ENCODE assay signal across 16 cellular contexts in the genomic region with DNA sequence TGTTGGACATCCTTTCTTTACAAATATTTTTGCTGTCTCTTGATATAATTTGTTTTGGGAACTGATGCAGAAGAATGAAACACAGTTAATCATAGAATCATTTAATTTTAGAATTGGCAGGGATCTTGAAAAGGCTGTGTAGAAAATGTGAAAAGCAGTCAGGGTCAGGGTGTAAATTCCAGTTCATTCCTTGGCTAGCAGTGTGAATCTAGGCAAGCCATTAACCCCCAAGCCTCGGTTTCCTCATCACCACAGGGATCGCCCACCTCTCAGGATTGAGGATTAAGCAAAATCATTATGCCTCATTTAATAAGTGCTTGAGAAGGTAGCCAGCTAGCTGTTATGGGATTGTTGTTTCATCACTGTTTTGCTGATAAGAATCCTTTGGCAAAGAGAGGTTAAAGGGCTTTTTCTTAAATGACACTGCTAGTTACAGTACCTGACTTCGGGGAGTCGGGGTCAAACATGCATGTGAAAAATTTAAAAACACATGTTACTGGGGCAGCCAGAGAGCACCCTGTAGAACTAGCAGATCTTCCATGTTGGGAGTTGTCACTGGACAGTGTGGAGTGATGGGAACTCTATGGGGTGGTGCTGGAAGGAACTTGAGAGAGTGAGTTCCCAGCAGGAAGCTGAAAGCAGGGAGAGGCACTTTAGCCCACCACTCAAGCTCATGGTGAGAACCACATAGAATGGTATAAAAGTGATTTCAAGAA. TPM values are rescaled to one million over a fixed set of nuclear protein-coding genes. Genes with fewer than 3 reads are reported as not detected.
DNase-seq lines count a peak whose midpoint lies in the region; ATAC-seq and TF ChIP-seq lines count a peak whose summit lies in the region.
"Had no signal": no experiment of that assay in that cellular context is flagged by ENCODE, and none has a peak within 500 bp of the region (broad histone marks: within the 10 kb centered on the region; RNA-seq: fewer than 3 reads in every experiment).

No MANE protein-coding gene starts in this region.

- no peaks in the 10 kb centered on the region for H3K27me3 Mint-ChIP-seq in stimulated activated naive CD8-positive, alpha-beta T cell treated with anti-CD3 and anti-CD28 coated beads, Interleukin-15, Interleukin-2, amounts not matched to agents 100 ng/mL and 50 ng/mL, for 24 hours
- no peaks in the 10 kb centered on the region for H3K27me3 Mint-ChIP-seq in stimulated activated naive CD8-positive, alpha-beta T cell treated with anti-CD3 and anti-CD28 coated beads, Interleukin-15, amount 100 ng/mL, for 72 hours
- no peaks in the 10 kb centered on the region for H3K27me3 Mint-ChIP-seq in natural killer cell treated with Interleukin-12 subunit alpha and Interleukin-12 subunit beta and Interleukin-15 and Interleukin-18, amount 100 ng/mL, for 72 hours

- no peak for TF ChIP-seq CTCF in ascending aorta (IDR thresholded peaks at IDR 0.05)
- TF ChIP-seq CTCF in right atrium auricular region (IDR thresholded peaks at IDR 0.05), result no peak

- peaks cover 26% of the 10 kb centered on the region for H3K4me1 Mint-ChIP-seq in stimulated activated naive CD8-positive, alpha-beta T cell treated with anti-CD3 and anti-CD28 coated beads, Interleukin-15, Interleukin-2, amounts not matched to agents 100 ng/mL and 50 ng/mL, for 24 hours (ENCODE audit: low read depth)
- peaks cover 37% of the 10 kb centered on the region for H3K4me1 Mint-ChIP-seq in stimulated activated naive CD8-positive, alpha-beta T cell treated with anti-CD3 and anti-CD28 coated beads, Interleukin-15, amount 100 ng/mL, for 72 hours
- H3K4me1 Mint-ChIP-seq in natural killer cell treated with Interleukin-12 subunit alpha and Interleukin-12 subunit beta and Interleukin-15 and Interleukin-18, amount 100 ng/mL, for 72 hours (ENCODE audit: low read depth in 2 of 2), result peaks cover 51 to 52% of the 10 kb centered on the region in 2 donors

- H3K36me3 ChIP-seq in ascending aorta, result peaks cover 69 to 71% of the 10 kb centered on the region in 2 donors
- peaks cover 68% of the 10 kb centered on the region for H3K36me3 ChIP-seq in right atrium auricular region
- H3K36me3 ChIP-seq in aorta (ENCODE audit: control insufficient read depth in 1 of 2, insufficient read depth in 2 of 2, low read length in 1 of 2), result peaks cover 0 to 11% of the 10 kb centered on the region in 2 donors

- no peak for ATAC-seq in stimulated activated naive CD8-positive, alpha-beta T cell treated with anti-CD3 and anti-CD28 coated beads, Interleukin-15, amount 100 ng/mL, for 72 hours
- ATAC-seq in natural killer cell treated with Interleukin-12 subunit alpha and Interleukin-12 subunit beta and Interleukin-15 and Interleukin-18, amount 100 ng/mL, for 72 hours, result no peak
- ATAC-seq in HG03159 (IDR thresholded peaks at IDR 0.05; ENCODE audit: unreplicated experiment), result no peak
- ATAC-seq in GM21360 (IDR thresholded peaks at IDR 0.05; ENCODE audit: unreplicated experiment), result no peak
- ATAC-seq in aorta (ENCODE audit: low FRiP score), result no peak
- ATAC-seq: heart left ventricle had no signal

- intact Hi-C loops in ascending aorta (cut with DNase I), result no loop called here
- intact Hi-C loops in aorta (cut with DNase I), result no loop called here

- 77 to 83% methylated on average over 4 of the region's 4 CpGs for WGBS in aorta, 2 donors

- no peak overlapping the region for H3K4me3 ChIP-seq in ascending aorta
- H3K4me3 ChIP-seq in right atrium auricular region, result no peak overlapping the region
- no peak overlapping the region for H3K4me3 ChIP-seq in aorta (ENCODE audit: low read length in 2 of 2)
- H3K4me3 ChIP-seq: heart left ventricle, lung, prostate gland, SJSA1 had no signal

- H3K27ac ChIP-seq in ascending aorta, result peak overlapping the region; percentile 55 to 57
- no peak overlapping the region for H3K27ac ChIP-seq in right atrium auricular region
- H3K27ac ChIP-seq in aorta (ENCODE audit: low read depth in 1 of 2, low read length in 2 of 2), result no peak overlapping the region
- H3K27ac ChIP-seq: C4-2B, SJSA1 had no signal

- H3K4me1 ChIP-seq in ascending aorta (peaks cover 20 to 47% of the 10 kb centered on the region in 2 donors), right atrium auricular region (peaks cover 0 to 59% of the 10 kb centered on the region in 2 donors), aorta (ENCODE audit: control insufficient read depth in 1 of 2, insufficient read depth in 2 of 2, low read length in 2 of 2) (no peaks in the 10 kb centered on the region)

- no peak for DNase-seq in stimulated activated naive CD8-positive, alpha-beta T cell treated with anti-CD3 and anti-CD28 coated beads, Interleukin-15, amount 100 ng/mL, for 72 hours
- DNase-seq in ascending aorta (ENCODE audit: low spot score in 2 of 2) (no peak), right atrium auricular region (ENCODE audit: low spot score) (no peak), aorta (no peak)
- no peak for DNase-seq in natural killer cell treated with Interleukin-12 subunit alpha and Interleukin-12 subunit beta and Interleukin-15 and Interleukin-18, amount 100 ng/mL, for 72 hours (ENCODE audit: low spot score)
- DNase-seq: activated CD4-positive, CD25-positive, alpha-beta regulatory T cell; heart left ventricle; NCI-H526; trophoblast cell had no signal

- no peak overlapping the region for H3K4me3 Mint-ChIP-seq in stimulated activated naive CD8-positive, alpha-beta T cell treated with anti-CD3 and anti-CD28 coated beads, Interleukin-15, Interleukin-2, amounts not matched to agents 100 ng/mL and 50 ng/mL, for 24 hours
- H3K4me3 Mint-ChIP-seq in stimulated activated naive CD8-positive, alpha-beta T cell treated with anti-CD3 and anti-CD28 coated beads, Interleukin-15, amount 100 ng/mL, for 72 hours, result no peak overlapping the region
- peak overlapping the region; percentile 5 for H3K4me3 Mint-ChIP-seq in natural killer cell treated with Interleukin-12 subunit alpha and Interleukin-12 subunit beta and Interleukin-15 and Interleukin-18, amount 100 ng/mL, for 72 hours

- no peaks in the 10 kb centered on the region for H3K9me3 Mint-ChIP-seq in stimulated activated naive CD8-positive, alpha-beta T cell treated with anti-CD3 and anti-CD28 coated beads, Interleukin-15, Interleukin-2, amounts not matched to agents 100 ng/mL and 50 ng/mL, for 24 hours
- no peaks in the 10 kb centered on the region for H3K9me3 Mint-ChIP-seq in stimulated activated naive CD8-positive, alpha-beta T cell treated with anti-CD3 and anti-CD28 coated beads, Interleukin-15, amount 100 ng/mL, for 72 hours
- H3K9me3 Mint-ChIP-seq in natural killer cell treated with Interleukin-12 subunit alpha and Interleukin-12 subunit beta and Interleukin-15 and Interleukin-18, amount 100 ng/mL, for 72 hours, result no peaks in the 10 kb centered on the region

- no peaks in the 10 kb centered on the region for H3K27me3 ChIP-seq in ascending aorta
- no peaks in the 10 kb centered on the region for H3K27me3 ChIP-seq in right atrium auricular region
- H3K27me3 ChIP-seq in aorta (ENCODE audit: control insufficient read depth in 1 of 2, insufficient read depth in 2 of 2, low read length in 1 of 2), result no peaks in the 10 kb centered on the region
- H3K27me3 ChIP-seq: heart left ventricle, SJSA1 had no signal

- H3K27ac Mint-ChIP-seq in stimulated activated naive CD8-positive, alpha-beta T cell treated with anti-CD3 and anti-CD28 coated beads, Interleukin-15, Interleukin-2, amounts not matched to agents 100 ng/mL and 50 ng/mL, for 24 hours, result peak overlapping the region; percentile 39
- peak overlapping the region in 1 of 2 donors; percentile 61 for H3K27ac Mint-ChIP-seq in stimulated activated naive CD8-positive, alpha-beta T cell treated with anti-CD3 and anti-CD28 coated beads, Interleukin-15, amount 100 ng/mL, for 72 hours
- no peak overlapping the region for H3K27ac Mint-ChIP-seq in natural killer cell treated with Interleukin-12 subunit alpha and Interleukin-12 subunit beta and Interleukin-15 and Interleukin-18, amount 100 ng/mL, for 72 hours

- H3K9me3 ChIP-seq in ascending aorta (no peaks in the 10 kb centered on the region), right atrium auricular region (no peaks in the 10 kb centered on the region), aorta (ENCODE audit: control insufficient read depth, low read length) (no peaks in the 10 kb centered on the region)
- H3K9me3 ChIP-seq: heart left ventricle, prostate gland, SJSA1 had no signal

- peaks cover 45% of the 10 kb centered on the region for H3K36me3 Mint-ChIP-seq in stimulated activated naive CD8-positive, alpha-beta T cell treated with anti-CD3 and anti-CD28 coated beads, Interleukin-15, Interleukin-2, amounts not matched to agents 100 ng/mL and 50 ng/mL, for 24 hours (ENCODE audit: low read depth)
- H3K36me3 Mint-ChIP-seq in natural killer cell treated with Interleukin-12 subunit alpha and Interleukin-12 subunit beta and Interleukin-15 and Interleukin-18, amount 100 ng/mL, for 72 hours, result peaks cover 18% of the 10 kb centered on the region

RNA-seq across cellular contexts. Expression of a gene that starts 10.7 kb away (rescaled TPM):
- 528 TPM for total RNA-seq in ascending aorta
- total RNA-seq in natural killer cell treated with Interleukin-12 subunit alpha and Interleukin-12 subunit beta and Interleukin-15 and Interleukin-18, amount 100 ng/mL, for 72 hours, result 100 to 1,000 TPM in 1 of 2 donors, 10 to 100 TPM in 1; 83.2 to 102 TPM
- 100 to 1,000 TPM in 1 of 2 donors, 10 to 100 TPM in 1; 62.9 to 176 TPM for total RNA-seq in right atrium auricular region
- total RNA-seq in aorta, result 100 to 1,000 TPM; 190 to 236 TPM
- 100 to 1,000 TPM in 1 of 2 donors, 10 to 100 TPM in 1; 36.9 to 112 TPM for polyA plus RNA-seq in aorta

RNA-seq across cellular contexts. Expression of a gene that starts 20.7 kb away (rescaled TPM):
- not detected for total RNA-seq in ascending aorta
- total RNA-seq in natural killer cell treated with Interleukin-12 subunit alpha and Interleukin-12 subunit beta and Interleukin-15 and Interleukin-18, amount 100 ng/mL, for 72 hours, result not detected
- under 1 TPM in 1 of 2 donors, not detected in 1; 0.51 TPM for total RNA-seq in right atrium auricular region
- 1 to 10 TPM in 1 of 2 donors, under 1 TPM in 1; 0.88 to 1.5 TPM for total RNA-seq in aorta
- 10 to 100 TPM in 1 of 2 donors, under 1 TPM in 1; 0.15 to 90.3 TPM for polyA plus RNA-seq in aorta

RNA-seq across cellular contexts. Expression of a gene that starts 44.2 kb away (rescaled TPM):
- total RNA-seq in ascending aorta (14.3 TPM), right atrium auricular region (10 to 100 TPM in 1 of 2 donors, 1 to 10 TPM in 1; 2.7 to 18.7 TPM), aorta (1 to 10 TPM; 1.5 to 2.4 TPM)
- total RNA-seq in natural killer cell treated with Interleukin-12 subunit alpha and Interleukin-12 subunit beta and Interleukin-15 and Interleukin-18, amount 100 ng/mL, for 72 hours, result not detected
- 1 to 10 TPM in 1 of 2 donors, under 1 TPM in 1; 0.61 to 1.5 TPM for polyA plus RNA-seq in aorta

RNA-seq across cellular contexts. Expression of a gene that starts 52.8 kb away (rescaled TPM):
- total RNA-seq in ascending aorta (284 TPM), right atrium auricular region (10 to 100 TPM; 63.6 to 72.1 TPM), aorta (100 to 1,000 TPM in 1 of 2 donors, 10 to 100 TPM in 1; 83.1 to 103 TPM)
- 1 to 10 TPM; 2.3 to 3.9 TPM for total RNA-seq in natural killer cell treated with Interleukin-12 subunit alpha and Interleukin-12 subunit beta and Interleukin-15 and Interleukin-18, amount 100 ng/mL, for 72 hours
- 10 to 100 TPM; 20.5 to 87.8 TPM for polyA plus RNA-seq in aorta

Comparison
In these comparisons a context has a peak if more than half of its experiments do, and no peak if none do; other contexts are left out.
1. H3K27ac ChIP-seq: peak in ascending aorta (2 of 2); none in right atrium auricular region (0 of 2) and aorta (0 of 2).